2 cellular contexts compared by ENCODE assay signal in genomic region chr1:183222909-183223308, GRCh38.
TF ChIP-seq lines count a peak whose summit lies in the region.

No MANE protein-coding gene starts in this region.

TF ChIP-seq in IMR-90, 13 proteins besides CTCF, POLR2A, EP300 and RAD21 (continued from another document):
- no peak for TF ChIP-seq SMC3 (IDR thresholded peaks at IDR 0.05; ENCODE audit: low read depth, low read length)
- no peak for TF ChIP-seq MAFK (IDR thresholded peaks at IDR 0.05; ENCODE audit: low read depth, low read length)
- no peak for TF ChIP-seq CHD1 (IDR thresholded peaks at IDR 0.05; ENCODE audit: low read depth, low read length)
- no peak for TF ChIP-seq MAZ (IDR thresholded peaks at IDR 0.05; ENCODE audit: borderline replicate concordance, low read depth, low read length)
- no peak for TF ChIP-seq USF2 (IDR thresholded peaks at IDR 0.05; ENCODE audit: low read depth, low read length)
- no peak for TF ChIP-seq NFE2L2 (IDR thresholded peaks at IDR 0.05; ENCODE audit: low read depth, low read length)

TF ChIP-seq in endothelial cell of umbilical vein, 7 proteins besides CTCF, POLR2A, EP300 and RAD21 (continued from another document):
- TF ChIP-seq MYC (IDR thresholded peaks at IDR 0.05; ENCODE audit: low read depth, low read length) (no peak), FOS (IDR thresholded peaks at IDR 0.05; ENCODE audit: borderline replicate concordance, insufficient read depth, low read length) (no peak), EZH2 (IDR thresholded peaks at IDR 0.05; ENCODE audit: borderline replicate concordance, low read depth, low read length, severe bottlenecking) (no peak)
- TF ChIP-seq, protein P1, sequence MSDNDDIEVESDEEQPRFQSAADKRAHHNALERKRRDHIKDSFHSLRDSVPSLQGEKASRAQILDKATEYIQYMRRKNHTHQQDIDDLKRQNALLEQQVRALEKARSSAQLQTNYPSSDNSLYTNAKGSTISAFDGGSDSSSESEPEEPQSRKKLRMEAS (IDR thresholded peaks at IDR 0.05; ENCODE audit: insufficient read depth, insufficient read length) = no peak
